Comparison of ENCODE assay signal across 1 cellular context in the genomic region with DNA sequence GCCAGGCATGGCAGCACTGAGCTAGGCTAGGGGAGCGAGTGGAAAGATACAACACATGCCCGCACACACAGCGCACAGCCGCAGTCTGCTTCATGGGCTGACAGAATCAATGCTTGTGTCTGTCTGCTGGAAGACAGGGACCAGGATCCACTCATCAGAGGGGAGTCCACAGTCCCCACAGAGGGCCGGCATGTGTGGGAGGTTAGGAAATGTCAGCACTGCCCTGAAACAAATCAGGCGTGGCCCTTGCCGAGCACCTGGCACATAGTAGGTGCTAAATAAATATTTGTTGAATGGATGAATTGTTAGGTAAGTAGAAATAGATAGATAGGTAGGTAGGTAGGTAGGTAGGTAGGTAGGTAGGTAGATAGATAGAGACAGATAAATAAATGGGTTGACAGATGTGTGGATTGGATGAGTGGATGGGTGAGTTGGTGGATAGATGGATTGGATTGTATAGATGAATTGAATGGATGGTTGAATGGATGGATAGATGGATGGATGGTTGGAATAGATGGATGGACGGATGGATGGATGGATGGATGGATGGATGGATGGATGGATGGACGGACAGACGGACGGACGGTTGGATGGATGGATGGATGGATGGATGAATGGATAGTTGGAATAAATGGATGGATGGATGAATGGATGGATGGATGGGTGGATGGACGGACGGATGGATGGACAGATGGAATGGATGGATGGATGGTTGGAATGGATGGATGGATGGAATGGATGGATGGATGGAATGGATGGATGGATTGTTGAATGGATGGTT.
TF ChIP-seq lines count a peak whose summit lies in the region.

No MANE protein-coding gene starts in this region.

TF ChIP-seq in K562, 482 proteins besides CTCF, POLR2A, EP300 and RAD21:
- TF ChIP-seq SIX5 (IDR thresholded peaks at IDR 0.05; ENCODE audit: borderline replicate concordance in 1 of 2, insufficient read depth in 1 of 2, low read depth in 1 of 2, low read length in 2 of 2): no peak
- no peak for TF ChIP-seq MTA2 (IDR thresholded peaks at IDR 0.05; ENCODE audit: low read depth)
- no peak for TF ChIP-seq ZC3H11A (IDR thresholded peaks at IDR 0.05; ENCODE audit: low read depth, low read length)
- no peak for TF ChIP-seq ZEB2 (IDR thresholded peaks at IDR 0.05)
- TF ChIP-seq ZSCAN32 (CRISPR knock-in tag; IDR thresholded peaks at IDR 0.05): no peak
- TF ChIP-seq CREBBP (IDR thresholded peaks at IDR 0.05; ENCODE audit: low read depth, low read length): peak; percentile 14
- TF ChIP-seq, protein P1, sequence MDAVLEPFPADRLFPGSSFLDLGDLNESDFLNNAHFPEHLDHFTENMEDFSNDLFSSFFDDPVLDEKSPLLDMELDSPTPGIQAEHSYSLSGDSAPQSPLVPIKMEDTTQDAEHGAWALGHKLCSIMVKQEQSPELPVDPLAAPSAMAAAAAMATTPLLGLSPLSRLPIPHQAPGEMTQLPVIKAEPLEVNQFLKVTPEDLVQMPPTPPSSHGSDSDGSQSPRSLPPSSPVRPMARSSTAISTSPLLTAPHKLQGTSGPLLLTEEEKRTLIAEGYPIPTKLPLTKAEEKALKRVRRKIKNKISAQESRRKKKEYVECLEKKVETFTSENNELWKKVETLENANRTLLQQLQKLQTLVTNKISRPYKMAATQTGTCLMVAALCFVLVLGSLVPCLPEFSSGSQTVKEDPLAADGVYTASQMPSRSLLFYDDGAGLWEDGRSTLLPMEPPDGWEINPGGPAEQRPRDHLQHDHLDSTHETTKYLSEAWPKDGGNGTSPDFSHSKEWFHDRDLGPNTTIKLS (IDR thresholded peaks at IDR 0.05; ENCODE audit: borderline replicate concordance, low read depth): no peak
- TF ChIP-seq, protein P2, sequence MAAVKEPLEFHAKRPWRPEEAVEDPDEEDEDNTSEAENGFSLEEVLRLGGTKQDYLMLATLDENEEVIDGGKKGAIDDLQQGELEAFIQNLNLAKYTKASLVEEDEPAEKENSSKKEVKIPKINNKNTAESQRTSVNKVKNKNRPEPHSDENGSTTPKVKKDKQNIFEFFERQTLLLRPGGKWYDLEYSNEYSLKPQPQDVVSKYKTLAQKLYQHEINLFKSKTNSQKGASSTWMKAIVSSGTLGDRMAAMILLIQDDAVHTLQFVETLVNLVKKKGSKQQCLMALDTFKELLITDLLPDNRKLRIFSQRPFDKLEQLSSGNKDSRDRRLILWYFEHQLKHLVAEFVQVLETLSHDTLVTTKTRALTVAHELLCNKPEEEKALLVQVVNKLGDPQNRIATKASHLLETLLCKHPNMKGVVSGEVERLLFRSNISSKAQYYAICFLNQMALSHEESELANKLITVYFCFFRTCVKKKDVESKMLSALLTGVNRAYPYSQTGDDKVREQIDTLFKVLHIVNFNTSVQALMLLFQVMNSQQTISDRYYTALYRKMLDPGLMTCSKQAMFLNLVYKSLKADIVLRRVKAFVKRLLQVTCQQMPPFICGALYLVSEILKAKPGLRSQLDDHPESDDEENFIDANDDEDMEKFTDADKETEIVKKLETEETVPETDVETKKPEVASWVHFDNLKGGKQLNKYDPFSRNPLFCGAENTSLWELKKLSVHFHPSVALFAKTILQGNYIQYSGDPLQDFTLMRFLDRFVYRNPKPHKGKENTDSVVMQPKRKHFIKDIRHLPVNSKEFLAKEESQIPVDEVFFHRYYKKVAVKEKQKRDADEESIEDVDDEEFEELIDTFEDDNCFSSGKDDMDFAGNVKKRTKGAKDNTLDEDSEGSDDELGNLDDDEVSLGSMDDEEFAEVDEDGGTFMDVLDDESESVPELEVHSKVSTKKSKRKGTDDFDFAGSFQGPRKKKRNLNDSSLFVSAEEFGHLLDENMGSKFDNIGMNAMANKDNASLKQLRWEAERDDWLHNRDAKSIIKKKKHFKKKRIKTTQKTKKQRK (IDR thresholded peaks at IDR 0.05; ENCODE audit: borderline replicate concordance, low read depth, low read length): no peak
- TF ChIP-seq ZKSCAN1 (IDR thresholded peaks at IDR 0.05; ENCODE audit: low read depth, low read length): peak; percentile 69; the same call in 1 of the 2 replicates
